Comparison of ENCODE assay signal across 1 cellular context in genomic region chr7:140691368-140692045, GRCh38.
TF ChIP-seq lines count a peak whose summit lies in the region.

No MANE protein-coding gene starts in this region.

TF ChIP-seq in HEK293, 187 proteins besides CTCF, POLR2A, EP300 and RAD21 (continued from another document):
- TF ChIP-seq ZBTB26 (tag by site-specific recombination; optimal IDR thresholded peaks at IDR 0.05) (no peak), ZXDB (tag by site-specific recombination; IDR thresholded peaks at IDR 0.05) (no peak), ZNF549 (tag by site-specific recombination; IDR thresholded peaks at IDR 0.05) (no peak)
- TF ChIP-seq, protein P1, sequence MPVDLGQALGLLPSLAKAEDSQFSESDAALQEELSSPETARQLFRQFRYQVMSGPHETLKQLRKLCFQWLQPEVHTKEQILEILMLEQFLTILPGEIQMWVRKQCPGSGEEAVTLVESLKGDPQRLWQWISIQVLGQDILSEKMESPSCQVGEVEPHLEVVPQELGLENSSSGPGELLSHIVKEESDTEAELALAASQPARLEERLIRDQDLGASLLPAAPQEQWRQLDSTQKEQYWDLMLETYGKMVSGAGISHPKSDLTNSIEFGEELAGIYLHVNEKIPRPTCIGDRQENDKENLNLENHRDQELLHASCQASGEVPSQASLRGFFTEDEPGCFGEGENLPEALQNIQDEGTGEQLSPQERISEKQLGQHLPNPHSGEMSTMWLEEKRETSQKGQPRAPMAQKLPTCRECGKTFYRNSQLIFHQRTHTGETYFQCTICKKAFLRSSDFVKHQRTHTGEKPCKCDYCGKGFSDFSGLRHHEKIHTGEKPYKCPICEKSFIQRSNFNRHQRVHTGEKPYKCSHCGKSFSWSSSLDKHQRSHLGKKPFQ (tag by site-specific recombination; IDR thresholded peaks at IDR 0.05) = no peak
TF ChIP-seq in HEK293: peak in this region for 1.
